In the genomic region with DNA sequence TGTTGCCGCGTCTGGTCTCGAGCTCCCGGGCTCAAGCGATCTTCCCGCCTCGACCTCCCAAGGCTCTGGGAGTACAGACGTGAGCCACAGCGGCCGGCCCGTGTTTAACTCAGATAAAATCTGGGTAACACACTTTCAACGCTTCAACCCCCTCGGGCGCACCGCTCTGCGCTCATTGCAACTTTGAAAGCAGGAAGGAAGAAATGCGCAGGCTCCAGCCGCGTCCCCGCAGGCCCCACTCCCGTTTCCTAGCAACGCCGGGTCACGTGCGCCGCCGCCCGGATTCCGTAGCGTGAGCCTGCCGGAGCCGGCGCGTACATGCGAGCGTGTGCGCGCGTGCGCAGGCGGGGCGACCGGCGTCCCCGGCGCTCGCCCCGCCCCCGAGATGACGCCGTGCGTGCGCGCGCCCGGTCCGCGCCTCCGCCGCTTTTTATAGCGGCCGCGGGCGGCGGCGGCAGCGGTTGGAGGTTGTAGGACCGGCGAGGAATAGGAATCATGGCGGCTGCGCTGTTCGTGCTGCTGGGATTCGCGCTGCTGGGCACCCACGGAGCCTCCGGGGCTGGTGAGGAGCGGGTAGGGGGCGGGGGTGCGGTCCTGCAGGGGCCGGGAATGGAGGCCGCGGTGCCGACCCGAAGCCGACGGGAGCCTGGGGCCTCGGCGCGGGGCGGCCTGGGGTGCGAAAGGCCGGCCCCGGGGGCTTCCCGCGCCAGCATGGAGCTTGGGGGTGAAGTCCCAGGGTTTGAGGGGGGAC, we compare ENCODE assay signal across 8 cellular contexts. TPM values are rescaled to one million over a fixed set of nuclear protein-coding genes. Genes with fewer than 3 reads are reported as not detected.
DNase-seq lines count a peak whose midpoint lies in the region; ATAC-seq, FAIRE-seq and TF ChIP-seq lines count a peak whose summit lies in the region.

A gene (plus strand): TSS at position 457 of the 751 bp plus-strand sequence. CDS start 39 bp downstream, at position 496.

- 1% methylated on average over 69 to 95 of the region's 95 CpGs for WGBS in pancreas, 2 donors

- H3K4me1 ChIP-seq in pancreas (peaks cover 14 to 19% (median 17%) of the 10 kb centered on the region in 3 donors), tibial artery (peaks cover 0 to 53% (median 42%) of the 10 kb centered on the region in 4 donors)

- H3K27me3 ChIP-seq in pancreas = no peaks in the 10 kb centered on the region
- no peaks in the 10 kb centered on the region for H3K27me3 ChIP-seq in tibial artery

- H3K36me3 ChIP-seq in pancreas = no peaks in the 10 kb centered on the region
- no peaks in the 10 kb centered on the region for H3K36me3 ChIP-seq in tibial artery

- peak; percentile 82 for ATAC-seq in HG02759 (IDR thresholded peaks at IDR 0.05; ENCODE audit: unreplicated experiment)
- peak; percentile 77 for ATAC-seq in Right ventricle myocardium inferior
- peak; percentile 81 to 90 (median 90) for ATAC-seq in pancreas

- H3K27ac ChIP-seq in pancreas = peak within 1 kb of the TSS; percentile 69 to 88 (median 82)
- peak within 1 kb of the TSS; percentile 80 to 87 for H3K27ac ChIP-seq in tibial artery

- intact Hi-C loops in Right ventricle myocardium inferior (cut with DNase I) (loop anchor here (2.0 to 10.0 kb wide), 4 partner anchors 40 to 222 kb away; a partner anchor contains a TSS), pancreas (cut with DNase I) (no loop called here), tibial artery (cut with DNase I; ENCODE audit: low total_unique reads) (no loop called here)

- peak; percentile 100 for DNase-seq in NCI-H1417 (lab: John Stamatoyannopoulos, UW)
- peak; percentile 85 to 92 for DNase-seq in SW 1271 (lab: John Stamatoyannopoulos, UW)
- DNase-seq in activated naive CD8-positive, alpha-beta T cell treated with anti-CD3 and anti-CD28 coated beads, Interleukin-2, amount 50 U/mL, for 16 hours (ENCODE audit: low read depth, low spot score) = peak; percentile 95
- DNase-seq in Right ventricle myocardium inferior (ENCODE audit: missing footprints) = peak; percentile 99
- DNase-seq in pancreas = peak; percentile 98 to 99 (median 98)
- peak; percentile 98 to 99 for DNase-seq in tibial artery

- H3K4me3 ChIP-seq in pancreas (peak within 1 kb of the TSS; percentile 64 to 99 (median 93)), tibial artery (peak within 1 kb of the TSS; percentile 93 to 98)

- peak; percentile 99 for TF ChIP-seq POLR2A in GM10847 (IDR thresholded peaks at IDR 0.05; ENCODE audit: extremely low read depth, insufficient read length)

- no peak for FAIRE-seq in pancreas (lab: Jason Lieb, UNC)

- TF ChIP-seq CTCF in pancreas (IDR thresholded peaks at IDR 0.05) = no peak
- TF ChIP-seq CTCF in tibial artery (IDR thresholded peaks at IDR 0.05) = peak in 1 of 2 experiments; percentile 23

- no peaks in the 10 kb centered on the region for H3K9me3 ChIP-seq in pancreas
- H3K9me3 ChIP-seq in tibial artery = no peaks in the 10 kb centered on the region

RNA-seq across cellular contexts. Expression of the gene that starts here (rescaled TPM):
- total RNA-seq in Right ventricle myocardium inferior (1,651 TPM), pancreas (100 to 1,000 TPM; 122 to 200 (median 149) TPM)
- 100 to 1,000 TPM; 210 to 256 TPM for polyA plus RNA-seq in pancreas

Comparison
In these comparisons a context has a peak if more than half of its experiments do, and no peak if none do; other contexts are left out.
1. Peak in every context shown above with its lines: DNase-seq, ATAC-seq, H3K4me3 ChIP-seq and H3K27ac ChIP-seq.